In the genomic region with DNA sequence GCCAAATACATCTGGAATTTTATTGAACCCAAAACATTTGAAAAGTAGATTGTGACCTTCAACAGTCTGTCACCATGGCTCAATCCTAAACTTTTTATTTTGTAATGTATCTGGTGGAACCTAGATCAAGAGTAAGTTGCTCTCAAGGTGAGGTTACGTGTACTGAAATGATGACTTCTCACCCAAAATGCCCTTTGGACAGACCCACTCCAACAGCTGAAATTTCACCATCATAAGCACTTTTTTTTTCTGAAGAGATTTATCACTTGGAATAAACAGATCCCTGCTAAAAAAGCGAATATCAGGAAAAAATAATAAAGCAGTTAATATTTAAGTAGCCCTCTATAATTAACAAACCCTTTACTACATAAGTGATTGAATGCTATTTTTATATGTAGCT, we compare ENCODE assay signal across 21 cellular contexts.
A peak's percentile ranks its signal among the peaks of the same experiment; 100 is the strongest.
DNase-seq lines count a peak whose midpoint lies in the region; ATAC-seq and TF ChIP-seq lines count a peak whose summit lies in the region.
"Had no signal": no experiment of that assay in that cellular context is flagged by ENCODE, and none has a peak within 500 bp of the region (broad histone marks: within the 10 kb centered on the region; RNA-seq: fewer than 3 reads in every experiment).

No MANE protein-coding gene starts in this region.

- H3K4me3 ChIP-seq in liver (ENCODE audit: low read depth in 1 of 3, low read length in 3 of 3) (no peak overlapping the region), dorsolateral prefrontal cortex (no peak overlapping the region), spleen (no peak overlapping the region)
- H3K4me3 ChIP-seq: BLaER1, GM12878 had no signal

- no peak overlapping the region for H3K9ac ChIP-seq in liver (ENCODE audit: low read depth in 1 of 2, low read length in 2 of 2)
- H3K9ac ChIP-seq: BLaER1 had no signal

- ATAC-seq in left lobe of liver: peak; percentile 59
- no peak for ATAC-seq in GM21619 (IDR thresholded peaks at IDR 0.05; ENCODE audit: unreplicated experiment)
- ATAC-seq: GM12878 had no signal

- no peaks in the 10 kb centered on the region for H3K36me3 ChIP-seq in liver (ENCODE audit: control insufficient read depth in 4 of 4, insufficient read depth in 3 of 4, low read depth in 1 of 4, low read length in 3 of 4)
- H3K36me3 ChIP-seq in spleen: no peaks in the 10 kb centered on the region
- H3K36me3 ChIP-seq: BE2C, BLaER1 had no signal

- peaks cover 0 to 2% (median 0%) of the 10 kb centered on the region in 4 donors for H3K4me1 ChIP-seq in liver (ENCODE audit: control insufficient read depth in 4 of 4, insufficient read depth in 4 of 4, low read length in 3 of 4)
- H3K4me1 ChIP-seq in spleen: no peaks in the 10 kb centered on the region
- H3K4me1 ChIP-seq: BE2C had no signal

- no peak for TF ChIP-seq RAD21 in liver (IDR thresholded peaks at IDR 0.05)

- H3K27ac ChIP-seq in liver (ENCODE audit: low read depth in 1 of 2, low read length in 2 of 2) (no peak overlapping the region), dorsolateral prefrontal cortex (no peak overlapping the region), spleen (no peak overlapping the region)
- H3K27ac ChIP-seq: BLaER1 had no signal

- no peaks in the 10 kb centered on the region for H3K27me3 ChIP-seq in liver (ENCODE audit: control insufficient read depth in 4 of 4, insufficient read depth in 4 of 4, low read length in 3 of 4)
- peaks cover 0 to 3% (median 0%) of the 10 kb centered on the region in 45 donors for H3K27me3 ChIP-seq in dorsolateral prefrontal cortex
- no peaks in the 10 kb centered on the region for H3K27me3 ChIP-seq in spleen (replicated peaks in 1 of 7)
- H3K27me3 ChIP-seq: BE2C, BLaER1 had no signal

- TF ChIP-seq CTCF in liver (IDR thresholded peaks at IDR 0.05; ENCODE audit: low read depth, low read length, missing input control) (no peak), dorsolateral prefrontal cortex (IDR thresholded peaks at IDR 0.05 in 54 of 56, conservative IDR thresholded peaks at IDR 0.05 in 2 of 56; ENCODE audit: low read depth in 1 of 56, partially characterized antibody in 56 of 56) (no peak), spleen (IDR thresholded peaks at IDR 0.05 in 8 of 11, conservative IDR thresholded peaks at IDR 0.05 in 3 of 11) (no peak)

- no peak for DNase-seq in left lobe of liver (ENCODE audit: low spot score)
- DNase-seq in dorsolateral prefrontal cortex: no peak
- no peak for DNase-seq in spleen
- DNase-seq: 8988T; ACHN; BE2C; CD4-positive, alpha-beta memory T cell; CD4-positive, CD25-positive, alpha-beta regulatory T cell; CD8-positive, alpha-beta memory T cell; COR-L47; DMS 273 treated with DMSO at 0.1 percent for 48 hours; DMS153; DMS53; DMS79; DND-41; EL; GDM1 had no signal

- H3K9me3 ChIP-seq in liver (ENCODE audit: control insufficient read depth in 4 of 4, low read length in 3 of 4): peaks cover 0 to 3% (median 0%) of the 10 kb centered on the region in 4 donors
- H3K9me3 ChIP-seq in spleen: peaks cover 0 to 14% (median 0%) of the 10 kb centered on the region in 8 donors
- H3K9me3 ChIP-seq: BE2C, BLaER1 had no signal

- WGBS in liver: 34% methylated on average over 2 of the region's 2 CpGs
- 78 to 94% (median 86%) methylated on average over 2 of the region's 2 CpGs for WGBS in spleen, 5 donors

- TF ChIP-seq POLR2A in spleen (IDR thresholded peaks at IDR 0.05): no peak

- intact Hi-C loops in dorsolateral prefrontal cortex (cut with DNase I): no loop called here
- intact Hi-C loops in spleen (cut with DNase I; ENCODE audit: low total_unique reads): no loop called here

TF ChIP-seq in liver, 16 proteins besides CTCF, POLR2A, EP300 and RAD21:
- TF ChIP-seq ATF3 (IDR thresholded peaks at IDR 0.05): no peak
- no peak for TF ChIP-seq HNF4G (IDR thresholded peaks at IDR 0.05)
- no peak for TF ChIP-seq FOXA1 (IDR thresholded peaks at IDR 0.05)
- peak; percentile 73 to 80 for TF ChIP-seq HNF4A (conservative IDR thresholded peaks at IDR 0.05)
- TF ChIP-seq, protein P1, sequence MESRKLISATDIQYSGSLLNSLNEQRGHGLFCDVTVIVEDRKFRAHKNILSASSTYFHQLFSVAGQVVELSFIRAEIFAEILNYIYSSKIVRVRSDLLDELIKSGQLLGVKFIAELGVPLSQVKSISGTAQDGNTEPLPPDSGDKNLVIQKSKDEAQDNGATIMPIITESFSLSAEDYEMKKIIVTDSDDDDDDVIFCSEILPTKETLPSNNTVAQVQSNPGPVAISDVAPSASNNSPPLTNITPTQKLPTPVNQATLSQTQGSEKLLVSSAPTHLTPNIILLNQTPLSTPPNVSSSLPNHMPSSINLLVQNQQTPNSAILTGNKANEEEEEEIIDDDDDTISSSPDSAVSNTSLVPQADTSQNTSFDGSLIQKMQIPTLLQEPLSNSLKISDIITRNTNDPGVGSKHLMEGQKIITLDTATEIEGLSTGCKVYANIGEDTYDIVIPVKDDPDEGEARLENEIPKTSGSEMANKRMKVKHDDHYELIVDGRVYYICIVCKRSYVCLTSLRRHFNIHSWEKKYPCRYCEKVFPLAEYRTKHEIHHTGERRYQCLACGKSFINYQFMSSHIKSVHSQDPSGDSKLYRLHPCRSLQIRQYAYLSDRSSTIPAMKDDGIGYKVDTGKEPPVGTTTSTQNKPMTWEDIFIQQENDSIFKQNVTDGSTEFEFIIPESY (IDR thresholded peaks at IDR 0.05): no peak
- TF ChIP-seq JUND (IDR thresholded peaks at IDR 0.05): no peak
- TF ChIP-seq NR2F2 (IDR thresholded peaks at IDR 0.05): no peak
- TF ChIP-seq YY1 (IDR thresholded peaks at IDR 0.05): peak; percentile 5
- TF ChIP-seq TAF1 (conservative IDR thresholded peaks at IDR 0.05): no peak
- TF ChIP-seq EGR1 (IDR thresholded peaks at IDR 0.05; ENCODE audit: low read depth in 2 of 2): no peak
- no peak for TF ChIP-seq SP1 (IDR thresholded peaks at IDR 0.05)
- no peak for TF ChIP-seq FOXA2 (IDR thresholded peaks at IDR 0.05)
- TF ChIP-seq GABPA (IDR thresholded peaks at IDR 0.05 in 1 of 2, conservative IDR thresholded peaks at IDR 0.05 in 1 of 2): no peak
- peak; percentile 31 to 56 for TF ChIP-seq RXRA (IDR thresholded peaks at IDR 0.05)
- no peak for TF ChIP-seq REST (IDR thresholded peaks at IDR 0.05)
